Comparison of ENCODE assay signal across 3 cellular contexts in genomic region chr13:18257686-18258085, GRCh38.
A peak's percentile ranks its signal among the peaks of the same experiment; 100 is the strongest.
DNase-seq lines count a peak whose midpoint lies in the region; TF ChIP-seq lines count a peak whose summit lies in the region.
"Not testable (repeated sequence)": the region's sequence is repeated elsewhere in the genome, so short reads cannot be mapped to it uniquely, and the experiment has no call there.

No MANE protein-coding gene starts in this region.

- H3K27me3 Mint-ChIP-seq in endothelial cell (ENCODE audit: unreplicated experiment) = peaks cover 15% of the 10 kb centered on the region
- not testable (repeated sequence) for H3K27me3 Mint-ChIP-seq in neural progenitor cell (ENCODE audit: insufficient read depth, low read depth)

- H3K9ac ChIP-seq in neural progenitor cell = not testable (repeated sequence)

- peak; percentile 1 for DNase-seq in COLO829 (ENCODE audit: low spot score)
- DNase-seq in endothelial cell (ENCODE audit: low spot score); neural progenitor cell (ENCODE audit: low spot score): not testable (repeated sequence)

- not testable (repeated sequence) for H3K36me3 ChIP-seq in neural progenitor cell

- not testable (repeated sequence) for H4K20me1 ChIP-seq in neural progenitor cell (ENCODE audit: low read depth)

- H3K4me1 Mint-ChIP-seq in endothelial cell (ENCODE audit: unreplicated experiment); neural progenitor cell: not testable (repeated sequence)

- not testable (repeated sequence) for H3K4me1 ChIP-seq in neural progenitor cell

- not testable (repeated sequence) for H2AFZ ChIP-seq in neural progenitor cell (replicated peaks)

- not testable (repeated sequence) for H3F3A ChIP-seq in neural progenitor cell (ENCODE audit: low read depth)

- H3K4me3 ChIP-seq in neural progenitor cell = not testable (repeated sequence)

- not testable (repeated sequence) for TF ChIP-seq CTCF in endothelial cell (IDR thresholded peaks at IDR 0.05; ENCODE audit: unreplicated experiment); neural progenitor cell (IDR thresholded peaks at IDR 0.05)

- H3K27me3 ChIP-seq in neural progenitor cell = not testable (repeated sequence)

- not testable (repeated sequence) for H3K36me3 Mint-ChIP-seq in endothelial cell (ENCODE audit: low read depth, unreplicated experiment); neural progenitor cell

- H3K27ac Mint-ChIP-seq in endothelial cell (ENCODE audit: unreplicated experiment) = peak overlapping the region; percentile 55
- H3K27ac Mint-ChIP-seq in neural progenitor cell = not testable (repeated sequence)

- not testable (repeated sequence) for H3K9me3 ChIP-seq in neural progenitor cell (ENCODE audit: low read depth)

- H3K27ac ChIP-seq in neural progenitor cell = not testable (repeated sequence)

- not testable (repeated sequence) for H3K79me2 ChIP-seq in neural progenitor cell (ENCODE audit: low read depth)

- not testable (repeated sequence) for H3K4me3 Mint-ChIP-seq in endothelial cell (ENCODE audit: unreplicated experiment)
- H3K4me3 Mint-ChIP-seq in neural progenitor cell = peak overlapping the region; percentile 15

- not testable (repeated sequence) for H3K4me2 ChIP-seq in neural progenitor cell

- H3K9me3 Mint-ChIP-seq in endothelial cell (ENCODE audit: unreplicated experiment) (peaks cover 26% of the 10 kb centered on the region), neural progenitor cell (peaks cover 44% of the 10 kb centered on the region)
